In the genomic region with DNA sequence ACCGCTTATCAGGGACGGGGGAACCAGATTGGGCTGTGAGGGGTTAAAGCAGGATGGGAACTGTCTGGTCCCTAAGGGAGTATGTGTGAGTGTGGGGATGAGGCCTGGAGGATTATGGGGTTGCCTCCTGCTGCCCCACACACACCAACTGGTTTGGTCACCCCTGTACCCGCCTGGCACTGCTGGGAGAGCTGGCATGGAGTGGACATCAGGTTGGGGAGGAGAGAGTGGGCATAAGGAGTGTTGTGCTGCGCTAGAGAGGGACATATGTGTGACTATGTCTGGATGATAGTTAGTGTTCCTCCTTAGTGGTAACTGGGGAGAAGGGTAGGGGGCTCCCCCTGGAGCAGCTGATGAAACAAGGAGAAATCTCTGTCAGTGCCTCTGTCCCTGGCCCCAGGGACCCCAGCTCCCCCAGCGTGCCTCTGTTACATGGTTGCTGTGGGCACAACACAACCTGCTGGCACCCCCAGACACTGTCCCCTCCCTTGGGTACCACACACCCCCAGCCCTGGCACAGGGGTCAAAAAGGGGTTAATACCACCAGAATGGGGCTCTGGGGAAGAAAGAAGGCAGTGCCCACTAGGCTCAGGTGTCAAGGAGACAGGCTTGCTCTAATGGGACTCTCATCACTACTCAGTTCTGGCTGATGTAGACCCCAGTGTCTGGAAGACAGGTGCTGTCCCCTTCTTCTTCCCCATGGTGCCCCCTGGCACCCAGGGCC, we compare ENCODE assay signal across 1 cellular context.
TF ChIP-seq lines count a peak whose summit lies in the region.

No MANE protein-coding gene starts in this region.

TF ChIP-seq in HEK293, 187 proteins besides CTCF, POLR2A, EP300 and RAD21 (continued from another document):
- TF ChIP-seq, protein P1, sequence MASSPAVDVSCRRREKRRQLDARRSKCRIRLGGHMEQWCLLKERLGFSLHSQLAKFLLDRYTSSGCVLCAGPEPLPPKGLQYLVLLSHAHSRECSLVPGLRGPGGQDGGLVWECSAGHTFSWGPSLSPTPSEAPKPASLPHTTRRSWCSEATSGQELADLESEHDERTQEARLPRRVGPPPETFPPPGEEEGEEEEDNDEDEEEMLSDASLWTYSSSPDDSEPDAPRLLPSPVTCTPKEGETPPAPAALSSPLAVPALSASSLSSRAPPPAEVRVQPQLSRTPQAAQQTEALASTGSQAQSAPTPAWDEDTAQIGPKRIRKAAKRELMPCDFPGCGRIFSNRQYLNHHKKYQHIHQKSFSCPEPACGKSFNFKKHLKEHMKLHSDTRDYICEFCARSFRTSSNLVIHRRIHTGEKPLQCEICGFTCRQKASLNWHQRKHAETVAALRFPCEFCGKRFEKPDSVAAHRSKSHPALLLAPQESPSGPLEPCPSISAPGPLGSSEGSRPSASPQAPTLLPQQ (tag by site-specific recombination; IDR thresholded peaks at IDR 0.05): no peak
- TF ChIP-seq ZNF292 (tag by site-specific recombination; IDR thresholded peaks at IDR 0.05; ENCODE audit: borderline replicate concordance, low read depth) (no peak), ZNF133 (tag by site-specific recombination; IDR thresholded peaks at IDR 0.05) (no peak), ZNF501 (tag by site-specific recombination; IDR thresholded peaks at IDR 0.05) (no peak), KLF1 (tag by site-specific recombination; IDR thresholded peaks at IDR 0.05) (no peak), ZNF354C (tag by site-specific recombination; IDR thresholded peaks at IDR 0.05; ENCODE audit: borderline replicate concordance, low read depth) (no peak), ZNF366 (tag by site-specific recombination; conservative IDR thresholded peaks at IDR 0.05) (no peak), ZNF146 (tag by site-specific recombination; IDR thresholded peaks at IDR 0.05) (no peak), ZNF473 (tag by site-specific recombination; IDR thresholded peaks at IDR 0.05) (no peak), ZNF350 (tag by site-specific recombination; IDR thresholded peaks at IDR 0.05) (no peak), KLF10 (tag by site-specific recombination; IDR thresholded peaks at IDR 0.05) (no peak)
- TF ChIP-seq, protein P2, sequence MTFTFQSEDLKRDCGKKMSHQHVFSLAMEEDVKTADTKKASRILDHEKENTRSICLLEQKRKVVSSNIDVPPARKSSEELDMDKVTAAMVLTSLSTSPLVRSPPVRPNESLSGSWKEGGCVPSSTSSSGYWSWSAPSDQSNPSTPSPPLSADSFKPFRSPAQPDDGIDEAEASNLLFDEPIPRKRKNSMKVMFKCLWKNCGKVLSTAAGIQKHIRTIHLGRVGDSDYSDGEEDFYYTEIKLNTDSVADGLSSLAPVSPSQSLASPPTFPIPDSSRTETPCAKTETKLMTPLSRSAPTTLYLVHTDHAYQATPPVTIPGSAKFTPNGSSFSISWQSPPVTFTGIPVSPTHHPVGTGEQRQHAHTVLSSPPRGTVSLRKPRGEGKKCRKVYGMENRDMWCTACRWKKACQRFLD (tag by site-specific recombination; IDR thresholded peaks at IDR 0.05): no peak
- TF ChIP-seq, protein P3, sequence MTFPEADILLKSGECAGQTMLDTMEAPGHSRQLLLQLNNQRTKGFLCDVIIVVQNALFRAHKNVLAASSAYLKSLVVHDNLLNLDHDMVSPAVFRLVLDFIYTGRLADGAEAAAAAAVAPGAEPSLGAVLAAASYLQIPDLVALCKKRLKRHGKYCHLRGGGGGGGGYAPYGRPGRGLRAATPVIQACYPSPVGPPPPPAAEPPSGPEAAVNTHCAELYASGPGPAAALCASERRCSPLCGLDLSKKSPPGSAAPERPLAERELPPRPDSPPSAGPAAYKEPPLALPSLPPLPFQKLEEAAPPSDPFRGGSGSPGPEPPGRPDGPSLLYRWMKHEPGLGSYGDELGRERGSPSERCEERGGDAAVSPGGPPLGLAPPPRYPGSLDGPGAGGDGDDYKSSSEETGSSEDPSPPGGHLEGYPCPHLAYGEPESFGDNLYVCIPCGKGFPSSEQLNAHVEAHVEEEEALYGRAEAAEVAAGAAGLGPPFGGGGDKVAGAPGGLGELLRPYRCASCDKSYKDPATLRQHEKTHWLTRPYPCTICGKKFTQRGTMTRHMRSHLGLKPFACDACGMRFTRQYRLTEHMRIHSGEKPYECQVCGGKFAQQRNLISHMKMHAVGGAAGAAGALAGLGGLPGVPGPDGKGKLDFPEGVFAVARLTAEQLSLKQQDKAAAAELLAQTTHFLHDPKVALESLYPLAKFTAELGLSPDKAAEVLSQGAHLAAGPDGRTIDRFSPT (tag by site-specific recombination; IDR thresholded peaks at IDR 0.05): peak; percentile 91
- TF ChIP-seq, protein P4, sequence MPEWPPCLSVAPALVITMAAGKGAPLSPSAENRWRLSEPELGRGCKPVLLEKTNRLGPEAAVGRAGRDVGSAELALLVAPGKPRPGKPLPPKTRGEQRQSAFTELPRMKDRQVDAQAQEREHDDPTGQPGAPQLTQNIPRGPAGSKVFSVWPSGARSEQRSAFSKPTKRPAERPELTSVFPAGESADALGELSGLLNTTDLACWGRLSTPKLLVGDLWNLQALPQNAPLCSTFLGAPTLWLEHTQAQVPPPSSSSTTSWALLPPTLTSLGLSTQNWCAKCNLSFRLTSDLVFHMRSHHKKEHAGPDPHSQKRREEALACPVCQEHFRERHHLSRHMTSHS (tag by site-specific recombination; IDR thresholded peaks at IDR 0.05): no peak
- TF ChIP-seq, protein P5, sequence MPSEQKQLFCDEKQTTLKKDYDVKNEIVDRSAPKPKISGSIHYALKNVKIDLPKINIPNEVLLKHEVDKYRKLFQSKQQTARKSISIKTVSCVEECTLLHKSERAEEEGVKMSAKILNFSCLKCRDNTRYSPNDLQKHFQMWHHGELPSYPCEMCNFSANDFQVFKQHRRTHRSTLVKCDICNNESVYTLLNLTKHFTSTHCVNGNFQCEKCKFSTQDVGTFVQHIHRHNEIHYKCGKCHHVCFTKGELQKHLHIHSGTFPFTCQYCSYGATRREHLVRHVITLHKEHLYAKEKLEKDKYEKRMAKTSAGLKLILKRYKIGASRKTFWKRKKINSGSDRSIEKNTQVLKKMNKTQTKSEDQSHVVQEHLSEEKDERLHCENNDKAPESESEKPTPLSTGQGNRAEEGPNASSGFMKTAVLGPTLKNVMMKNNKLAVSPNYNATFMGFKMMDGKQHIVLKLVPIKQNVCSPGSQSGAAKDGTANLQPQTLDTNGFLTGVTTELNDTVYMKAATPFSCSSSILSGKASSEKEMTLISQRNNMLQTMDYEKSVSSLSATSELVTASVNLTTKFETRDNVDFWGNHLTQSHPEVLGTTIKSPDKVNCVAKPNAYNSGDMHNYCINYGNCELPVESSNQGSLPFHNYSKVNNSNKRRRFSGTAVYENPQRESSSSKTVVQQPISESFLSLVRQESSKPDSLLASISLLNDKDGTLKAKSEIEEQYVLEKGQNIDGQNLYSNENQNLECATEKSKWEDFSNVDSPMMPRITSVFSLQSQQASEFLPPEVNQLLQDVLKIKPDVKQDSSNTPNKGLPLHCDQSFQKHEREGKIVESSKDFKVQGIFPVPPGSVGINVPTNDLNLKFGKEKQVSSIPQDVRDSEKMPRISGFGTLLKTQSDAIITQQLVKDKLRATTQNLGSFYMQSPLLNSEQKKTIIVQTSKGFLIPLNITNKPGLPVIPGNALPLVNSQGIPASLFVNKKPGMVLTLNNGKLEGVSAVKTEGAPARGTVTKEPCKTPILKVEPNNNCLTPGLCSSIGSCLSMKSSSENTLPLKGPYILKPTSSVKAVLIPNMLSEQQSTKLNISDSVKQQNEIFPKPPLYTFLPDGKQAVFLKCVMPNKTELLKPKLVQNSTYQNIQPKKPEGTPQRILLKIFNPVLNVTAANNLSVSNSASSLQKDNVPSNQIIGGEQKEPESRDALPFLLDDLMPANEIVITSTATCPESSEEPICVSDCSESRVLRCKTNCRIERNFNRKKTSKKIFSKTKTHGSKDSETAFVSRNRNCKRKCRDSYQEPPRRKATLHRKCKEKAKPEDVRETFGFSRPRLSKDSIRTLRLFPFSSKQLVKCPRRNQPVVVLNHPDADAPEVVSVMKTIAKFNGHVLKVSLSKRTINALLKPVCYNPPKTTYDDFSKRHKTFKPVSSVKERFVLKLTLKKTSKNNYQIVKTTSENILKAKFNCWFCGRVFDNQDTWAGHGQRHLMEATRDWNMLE (tag by site-specific recombination; conservative IDR thresholded peaks at IDR 0.05; ENCODE audit: low read depth): 0 out of 2 replicates have a peak, but pooled peaks have one; percentile 9
- TF ChIP-seq, protein P6, sequence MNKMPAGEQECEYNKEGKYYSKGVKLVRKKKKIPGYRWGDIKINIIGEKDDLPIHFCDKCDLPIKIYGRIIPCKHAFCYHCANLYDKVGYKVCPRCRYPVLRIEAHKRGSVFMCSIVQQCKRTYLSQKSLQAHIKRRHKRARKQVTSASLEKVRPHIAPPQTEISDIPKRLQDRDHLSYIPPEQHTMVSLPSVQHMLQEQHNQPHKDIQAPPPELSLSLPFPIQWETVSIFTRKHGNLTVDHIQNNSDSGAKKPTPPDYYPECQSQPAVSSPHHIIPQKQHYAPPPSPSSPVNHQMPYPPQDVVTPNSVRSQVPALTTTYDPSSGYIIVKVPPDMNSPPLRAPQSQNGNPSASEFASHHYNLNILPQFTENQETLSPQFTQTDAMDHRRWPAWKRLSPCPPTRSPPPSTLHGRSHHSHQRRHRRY (tag by site-specific recombination; IDR thresholded peaks at IDR 0.05): no peak
- TF ChIP-seq, protein P7, sequence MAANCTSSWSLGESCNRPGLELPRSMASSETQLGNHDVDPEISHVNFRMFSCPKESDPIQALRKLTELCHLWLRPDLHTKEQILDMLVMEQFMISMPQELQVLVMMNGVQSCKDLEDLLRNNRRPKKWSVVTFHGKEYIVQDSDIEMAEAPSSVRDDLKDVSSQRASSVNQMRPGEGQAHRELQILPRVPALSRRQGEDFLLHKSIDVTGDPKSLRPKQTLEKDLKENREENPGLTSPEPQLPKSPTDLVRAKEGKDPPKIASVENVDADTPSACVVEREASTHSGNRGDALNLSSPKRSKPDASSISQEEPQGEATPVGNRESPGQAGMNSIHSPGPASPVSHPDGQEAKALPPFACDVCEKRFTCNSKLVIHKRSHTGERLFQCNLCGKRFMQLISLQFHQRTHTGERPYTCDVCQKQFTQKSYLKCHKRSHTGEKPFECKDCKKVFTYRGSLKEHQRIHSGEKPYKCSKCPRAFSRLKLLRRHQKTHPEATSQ (tag by site-specific recombination; IDR thresholded peaks at IDR 0.05): no peak
